Comparison of ENCODE assay signal across 1 cellular context in the genomic region with DNA sequence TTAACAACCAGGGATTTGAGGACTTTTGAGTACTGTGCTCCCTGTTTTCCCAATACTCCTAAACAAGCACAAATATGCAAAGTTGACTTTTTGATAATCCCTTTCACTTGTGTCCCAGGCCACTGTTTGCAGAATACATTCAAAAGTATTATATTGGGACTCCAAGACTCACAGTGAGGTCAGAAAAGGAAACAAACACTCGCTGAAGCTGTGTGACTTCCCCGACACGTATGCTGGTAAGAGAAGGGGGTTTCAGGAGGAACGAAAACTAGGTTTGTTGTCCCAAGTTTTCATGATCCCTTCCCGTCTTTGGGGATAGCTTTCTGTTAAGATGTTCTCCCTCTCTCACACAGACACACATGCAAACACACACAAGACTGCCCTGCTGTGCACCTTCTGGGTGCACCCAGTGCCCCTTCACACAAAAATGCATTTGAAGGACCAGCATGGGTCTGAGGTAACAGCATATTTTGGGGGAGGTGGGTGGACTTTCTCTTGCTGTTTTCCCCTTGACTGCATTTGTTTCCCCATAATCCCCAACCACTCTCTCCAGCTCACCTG.
TF ChIP-seq lines count a peak whose summit lies in the region.

No MANE protein-coding gene starts in this region.

TF ChIP-seq in IMR-90, 13 proteins besides CTCF, POLR2A, EP300 and RAD21 (continued from another document):
- TF ChIP-seq SMC3 (IDR thresholded peaks at IDR 0.05; ENCODE audit: low read depth, low read length) (no peak), MXI1 (IDR thresholded peaks at IDR 0.05; ENCODE audit: borderline replicate concordance, low read depth, low read length) (no peak), MAZ (IDR thresholded peaks at IDR 0.05; ENCODE audit: borderline replicate concordance, low read depth, low read length) (no peak), RFX5 (IDR thresholded peaks at IDR 0.05; ENCODE audit: low read depth, low read length) (no peak), CHD1 (IDR thresholded peaks at IDR 0.05; ENCODE audit: low read depth, low read length) (no peak), RCOR1 (IDR thresholded peaks at IDR 0.05; ENCODE audit: insufficient replicate concordance, low read length) (no peak)
